Comparison of ENCODE assay signal across 21 cellular contexts in the genomic region with DNA sequence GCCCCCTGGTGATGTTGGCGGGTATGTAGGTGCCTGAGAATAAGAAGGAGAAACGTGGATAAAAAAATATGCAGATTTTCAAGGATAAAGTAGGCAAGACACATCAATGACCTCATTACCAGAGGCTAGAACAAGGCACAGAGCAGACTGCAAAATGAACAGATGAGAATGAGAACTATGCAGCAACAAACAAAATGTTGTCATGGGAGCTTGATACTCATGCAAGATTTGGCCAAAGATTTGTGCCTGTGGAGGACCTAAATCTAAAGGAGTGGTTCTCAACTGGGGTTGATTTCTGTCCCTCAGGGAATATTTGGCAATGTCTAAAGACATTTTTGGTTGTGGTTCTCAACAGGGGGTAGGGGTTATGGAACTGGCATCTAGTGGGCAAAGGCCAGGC.
DNase-seq lines count a peak whose midpoint lies in the region; ATAC-seq and TF ChIP-seq lines count a peak whose summit lies in the region.
"Had no signal": no experiment of that assay in that cellular context is flagged by ENCODE, and none has a peak within 500 bp of the region (broad histone marks: within the 10 kb centered on the region; RNA-seq: fewer than 3 reads in every experiment).

No MANE protein-coding gene starts in this region.

- H3K9me3 Mint-ChIP-seq in mesothelial cell of epicardium = peaks cover 32% of the 10 kb centered on the region

- no peak overlapping the region for H3K4me3 ChIP-seq in fibroblast of the aortic adventitia (ENCODE audit: low read depth, low read length)

- TF ChIP-seq CTCF in fibroblast of the aortic adventitia (IDR thresholded peaks at IDR 0.05; ENCODE audit: insufficient read depth, low read length) (no peak), mesothelial cell of epicardium (IDR thresholded peaks at IDR 0.05; ENCODE audit: unreplicated experiment) (no peak)

- no peaks in the 10 kb centered on the region for H3K4me1 Mint-ChIP-seq in mesothelial cell of epicardium
- H3K4me1 Mint-ChIP-seq: B cell had no signal

- ATAC-seq in HG03175 (IDR thresholded peaks at IDR 0.05; ENCODE audit: unreplicated experiment) = no peak
- ATAC-seq: HepG2, Panc1, SK-N-SH treated with all-trans-retinoic acid at 6 μM for 48 hours had no signal

- H3K36me3 Mint-ChIP-seq in mesothelial cell of epicardium = no peaks in the 10 kb centered on the region

- peak; percentile 5 for DNase-seq in GM03348 (ENCODE audit: low spot score)
- peak; percentile 57 for DNase-seq in M059J (ENCODE audit: low read depth)
- peak; percentile 3 for DNase-seq in fibroblast of the aortic adventitia (ENCODE audit: low read depth)
- no peak for DNase-seq in mesothelial cell of epicardium (ENCODE audit: low spot score in 2 of 2, unreplicated experiment in 2 of 2)
- DNase-seq in midbrain (lab: John Stamatoyannopoulos, UW) = no peak
- no peak for DNase-seq in medulla oblongata (ENCODE audit: extremely low spot score)
- DNase-seq: ACHN; KBM-7; NCI-H1105; NCI-H146; NCI-H2029; NCI-H226; NCI-H510A treated with DMSO at 0.1 percent for 48 hours; NCI-H774; NK-92 treated with Interleukin-12 subunit alpha and Interleukin-12 subunit beta, amount 100 ng/mL, for 24 hours; SIG-M5 had no signal

- no peak overlapping the region for H3K4me3 Mint-ChIP-seq in mesothelial cell of epicardium
- H3K4me3 Mint-ChIP-seq: B cell had no signal

- no peaks in the 10 kb centered on the region for H3K27me3 Mint-ChIP-seq in mesothelial cell of epicardium (ENCODE audit: low read depth)

- H3K27ac Mint-ChIP-seq in mesothelial cell of epicardium = no peak overlapping the region
- H3K27ac Mint-ChIP-seq: B cell had no signal

Comparison
In these comparisons a context has a peak if more than half of its experiments do, and no peak if none do; other contexts are left out.
1. DNase-seq: peak in GM03348 (single experiment), M059J (single experiment) and fibroblast of the aortic adventitia (single experiment); none in mesothelial cell of epicardium (0 of 2), midbrain (single experiment) and medulla oblongata (single experiment).